In the genomic region with DNA sequence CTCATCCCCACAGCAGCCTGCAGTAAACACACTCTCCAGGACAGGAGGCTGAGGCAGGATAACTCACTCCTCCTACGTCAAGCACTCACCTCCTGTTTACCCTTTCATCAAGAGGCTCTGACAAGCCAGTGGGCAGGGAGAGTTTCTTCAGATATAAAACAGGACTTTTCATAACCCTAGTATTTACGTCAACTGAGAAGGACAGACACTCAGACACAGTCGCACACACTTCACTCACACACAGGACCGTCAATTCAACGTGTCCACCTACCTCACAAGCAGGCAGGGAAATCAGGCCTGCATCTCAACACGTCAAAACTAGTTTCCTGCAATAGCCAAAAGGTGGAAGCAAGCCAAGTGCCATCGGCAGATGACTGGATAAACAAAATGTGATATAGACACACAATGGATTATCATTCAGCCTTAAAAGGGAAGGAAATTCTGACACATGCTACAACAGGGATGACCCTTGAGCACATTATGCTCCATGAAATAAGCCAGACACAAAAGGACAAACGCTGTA, we compare ENCODE assay signal across 8 cellular contexts. TPM values are rescaled to one million over a fixed set of nuclear protein-coding genes. Genes with fewer than 3 reads are reported as not detected.
A peak's percentile ranks its signal among the peaks of the same experiment; 100 is the strongest.
DNase-seq lines count a peak whose midpoint lies in the region; ATAC-seq and TF ChIP-seq lines count a peak whose summit lies in the region.

No MANE protein-coding gene starts in this region.

- TF ChIP-seq CTCF in epithelial cell of esophagus (IDR thresholded peaks at IDR 0.05; ENCODE audit: insufficient read depth, low read depth, low read length, missing control alignments) (no peak), spleen (IDR thresholded peaks at IDR 0.05 in 8 of 11, conservative IDR thresholded peaks at IDR 0.05 in 3 of 11) (no peak)

- H3K4me1 ChIP-seq in spleen = peaks cover 0 to 95% (median 85%) of the 10 kb centered on the region in 6 donors

- WGBS in spleen, 5 donors = 27 to 49% (median 41%) methylated on average over 8 of the region's 8 CpGs

- H3K4me1 Mint-ChIP-seq in T-helper 2 cell treated with Interferon-gamma antibody and Interleukin-4, amounts not matched to agents 5 μg/mL and 100 μg/mL, for 36 hours (ENCODE audit: low read depth) = peaks cover 63% of the 10 kb centered on the region

- H3K4me3 Mint-ChIP-seq in T-helper 2 cell treated with Interferon-gamma antibody and Interleukin-4, amounts not matched to agents 5 μg/mL and 100 μg/mL, for 36 hours = peak overlapping the region; percentile 48

- DNase-seq in NCI-H2029 (lab: John Stamatoyannopoulos, UW) (peak; percentile 85), epithelial cell of esophagus (ENCODE audit: low read depth) (peak; percentile 84), spleen (no peak), NCI-H2081 treated with DMSO at 0.1 percent for 48 hours (lab: John Stamatoyannopoulos, UW) (no peak), cerebellum (ENCODE audit: low spot score) (no peak)
- peak; percentile 64 for DNase-seq in T-helper 2 cell treated with Interferon-gamma antibody and Interleukin-4, amounts not matched to agents 5 μg/mL and 100 μg/mL, for 36 hours (ENCODE audit: low spot score)
- no peak for DNase-seq in activated CD8-positive, alpha-beta memory T cell treated with anti-CD3 and anti-CD28 coated beads for 24 hours

- H3K36me3 ChIP-seq in spleen = peaks cover 0 to 28% (median 3%) of the 10 kb centered on the region in 6 donors

- intact Hi-C loops in spleen (cut with DNase I; ENCODE audit: low total_unique reads) = no loop called here

- H3K9me3 Mint-ChIP-seq in T-helper 2 cell treated with Interferon-gamma antibody and Interleukin-4, amounts not matched to agents 5 μg/mL and 100 μg/mL, for 36 hours = no peaks in the 10 kb centered on the region

- TF ChIP-seq POLR2A in spleen (IDR thresholded peaks at IDR 0.05) = no peak

- H3K4me3 ChIP-seq in epithelial cell of esophagus (ENCODE audit: low read length) = no peak overlapping the region
- no peak overlapping the region for H3K4me3 ChIP-seq in spleen

- no peaks in the 10 kb centered on the region for H3K27me3 ChIP-seq in spleen (replicated peaks in 1 of 7)

- ATAC-seq in HG02852 (IDR thresholded peaks at IDR 0.05; ENCODE audit: unreplicated experiment) = no peak

- H3K27ac ChIP-seq in spleen = peak overlapping the region; percentile 5 to 79 (median 62)

- H3K9me3 ChIP-seq in spleen = no peaks in the 10 kb centered on the region

- no peaks in the 10 kb centered on the region for H3K27me3 Mint-ChIP-seq in T-helper 2 cell treated with Interferon-gamma antibody and Interleukin-4, amounts not matched to agents 5 μg/mL and 100 μg/mL, for 36 hours (ENCODE audit: low read depth)

- H3K27ac Mint-ChIP-seq in T-helper 2 cell treated with Interferon-gamma antibody and Interleukin-4, amounts not matched to agents 5 μg/mL and 100 μg/mL, for 36 hours = peak overlapping the region; percentile 68

- peaks cover 38% of the 10 kb centered on the region for H3K36me3 Mint-ChIP-seq in T-helper 2 cell treated with Interferon-gamma antibody and Interleukin-4, amounts not matched to agents 5 μg/mL and 100 μg/mL, for 36 hours (ENCODE audit: low read depth)

RNA-seq across cellular contexts. Expression of gene ITPKB, which starts 48.6 kb away (rescaled TPM):
- total RNA-seq in spleen = 10 to 100 TPM; 51.1 to 74.6 (median 68.2) TPM
- 10 to 100 TPM in 2 of 3 donors, 1 to 10 TPM in 1; 8.5 to 24.4 (median 11.8) TPM for polyA plus RNA-seq in spleen
- 13.5 TPM for total RNA-seq in cerebellum

Comparison
In these comparisons a context has a peak if more than half of its experiments do, and no peak if none do; other contexts are left out.
1. DNase-seq: peak in NCI-H2029 (single experiment), T-helper 2 cell treated with Interferon-gamma antibody and Interleukin-4, amounts not matched to agents 5 μg/mL and 100 μg/mL, for 36 hours (single experiment) and epithelial cell of esophagus (single experiment); none in spleen (single experiment), NCI-H2081 treated with DMSO at 0.1 percent for 48 hours (single experiment), cerebellum (single experiment) and activated CD8-positive, alpha-beta memory T cell treated with anti-CD3 and anti-CD28 coated beads for 24 hours (single experiment).